ENCODE assay signal across 17 cellular contexts in genomic region chr1:40822890-40823289, GRCh38. TPM values are rescaled to one million over a fixed set of nuclear protein-coding genes. Genes with fewer than 3 reads are reported as not detected.
DNase-seq lines count a peak whose midpoint lies in the region; ATAC-seq and TF ChIP-seq lines count a peak whose summit lies in the region.
"Had no signal": no experiment of that assay in that cellular context is flagged by ENCODE, and none has a peak within 500 bp of the region (broad histone marks: within the 10 kb centered on the region; RNA-seq: fewer than 3 reads in every experiment).

No MANE protein-coding gene starts in this region.

- peak overlapping the region; percentile 37 for H3K27ac Mint-ChIP-seq in endothelial cell (ENCODE audit: unreplicated experiment)
- H3K27ac Mint-ChIP-seq in neural progenitor cell = peak overlapping the region; percentile 91
- H3K27ac Mint-ChIP-seq: CD4-positive, CD25-positive, alpha-beta regulatory T cell; CD8-positive, alpha-beta memory T cell; GM23338 had no signal

- no peaks in the 10 kb centered on the region for H3K9me3 Mint-ChIP-seq in endothelial cell (ENCODE audit: unreplicated experiment)
- no peaks in the 10 kb centered on the region for H3K9me3 Mint-ChIP-seq in neural progenitor cell
- H3K9me3 Mint-ChIP-seq: CD4-positive, CD25-positive, alpha-beta regulatory T cell; CD8-positive, alpha-beta memory T cell; GM23338 had no signal

- no peaks in the 10 kb centered on the region for H3K79me2 ChIP-seq in neural progenitor cell (ENCODE audit: low read depth)

- ATAC-seq in Right ventricle myocardium inferior = no peak
- no peak for ATAC-seq in HG02970 (IDR thresholded peaks at IDR 0.05; ENCODE audit: low FRiP score, unreplicated experiment)
- ATAC-seq: A549, GM23338 had no signal

- peaks cover 1% of the 10 kb centered on the region for H3K27me3 Mint-ChIP-seq in endothelial cell (ENCODE audit: unreplicated experiment)
- H3K27me3 Mint-ChIP-seq in neural progenitor cell (ENCODE audit: insufficient read depth, low read depth) = peaks cover 3% of the 10 kb centered on the region
- H3K27me3 Mint-ChIP-seq: CD4-positive, CD25-positive, alpha-beta regulatory T cell; CD8-positive, alpha-beta memory T cell had no signal

- no peak overlapping the region for H3K27ac ChIP-seq in neural progenitor cell
- H3K27ac ChIP-seq: 22Rv1, HL-60 had no signal

- peaks cover 28% of the 10 kb centered on the region for H3K4me1 ChIP-seq in neural progenitor cell

- H3K9me3 ChIP-seq in neural progenitor cell (ENCODE audit: low read depth) = no peaks in the 10 kb centered on the region
- H3K9me3 ChIP-seq: A549 had no signal

- H3K4me3 Mint-ChIP-seq in endothelial cell (ENCODE audit: unreplicated experiment) (no peak overlapping the region), neural progenitor cell (no peak overlapping the region)
- H3K4me3 Mint-ChIP-seq: CD8-positive, alpha-beta memory T cell; GM23338 had no signal

- peak; percentile 56 for DNase-seq in Right ventricle myocardium inferior (ENCODE audit: missing footprints)
- no peak for DNase-seq in cardiac septum (ENCODE audit: low spot score)
- DNase-seq in endothelial cell (ENCODE audit: low spot score) = no peak
- no peak for DNase-seq in neural progenitor cell (ENCODE audit: low spot score)
- no peak for DNase-seq in activated CD8-positive, alpha-beta memory T cell treated with anti-CD3 and anti-CD28 coated beads, Interleukin-2, amount 50 U/mL, for 48 hours
- DNase-seq in GM20000 (ENCODE audit: low spot score) = no peak
- DNase-seq: C1 segment of cervical spinal cord; CD4-positive, CD25-positive, alpha-beta regulatory T cell; CD8-positive, alpha-beta memory T cell; COR-L47; HCEC 1CT had no signal

- TF ChIP-seq CTCF in endothelial cell (IDR thresholded peaks at IDR 0.05; ENCODE audit: unreplicated experiment) = no peak
- TF ChIP-seq CTCF in neural progenitor cell (IDR thresholded peaks at IDR 0.05) = no peak
- TF ChIP-seq CTCF in GM20000 (IDR thresholded peaks at IDR 0.05; ENCODE audit: extremely low read depth, missing control alignments) = no peak

- H3K9ac ChIP-seq in neural progenitor cell = no peak overlapping the region

- no peaks in the 10 kb centered on the region for H3K36me3 Mint-ChIP-seq in endothelial cell (ENCODE audit: low read depth, unreplicated experiment)
- H3K36me3 Mint-ChIP-seq in neural progenitor cell = no peaks in the 10 kb centered on the region
- H3K36me3 Mint-ChIP-seq: CD4-positive, CD25-positive, alpha-beta regulatory T cell; CD8-positive, alpha-beta memory T cell had no signal

- no peak overlapping the region for H3K4me2 ChIP-seq in neural progenitor cell
- H3K4me2 ChIP-seq: A549, GM23338 had no signal

- H3K4me1 Mint-ChIP-seq in endothelial cell (ENCODE audit: unreplicated experiment) = peaks cover 27% of the 10 kb centered on the region
- H3K4me1 Mint-ChIP-seq in neural progenitor cell = peaks cover 50% of the 10 kb centered on the region

- no peak overlapping the region for H2AFZ ChIP-seq in neural progenitor cell (replicated peaks)
- H2AFZ ChIP-seq: GM23338 had no signal

- intact Hi-C loops in Right ventricle myocardium inferior (cut with DNase I) = no loop called here
- intact Hi-C loops in cardiac septum (cut with DNase I) = no loop called here

- H4K20me1 ChIP-seq in neural progenitor cell (ENCODE audit: low read depth) = peaks cover 19% of the 10 kb centered on the region

- H3K27me3 ChIP-seq in neural progenitor cell = peaks cover 60% of the 10 kb centered on the region

- H3K4me3 ChIP-seq in neural progenitor cell = no peak overlapping the region
- H3K4me3 ChIP-seq: A549, GM23338 had no signal

- no peaks in the 10 kb centered on the region for H3K36me3 ChIP-seq in neural progenitor cell

- H3F3A ChIP-seq in neural progenitor cell (ENCODE audit: low read depth) = peaks cover 21% of the 10 kb centered on the region

RNA-seq across cellular contexts. Expression of gene CITED4, which starts 39.3 kb away (rescaled TPM):
- total RNA-seq in Right ventricle myocardium inferior (40.6 TPM), cardiac septum (8.7 TPM), endothelial cell (ENCODE audit: unreplicated experiment) (3.6 TPM), neural progenitor cell (ENCODE audit: low replicate concordance) (0.77 and 12.8 TPM in 2 replicates)
- total RNA-seq: HT1080 had no signal

RNA-seq across cellular contexts. Expression of gene KCNQ4, which starts 39.3 kb away (rescaled TPM):
- 2.8 TPM for total RNA-seq in Right ventricle myocardium inferior
- 3.6 TPM for total RNA-seq in cardiac septum
- total RNA-seq in endothelial cell (ENCODE audit: unreplicated experiment) = 1.5 TPM
- 0.87 TPM in 1 of 2 replicates, not detected in the other for total RNA-seq in neural progenitor cell (ENCODE audit: low replicate concordance)
